ENCODE assay signal across 29 cellular contexts in the genomic region with DNA sequence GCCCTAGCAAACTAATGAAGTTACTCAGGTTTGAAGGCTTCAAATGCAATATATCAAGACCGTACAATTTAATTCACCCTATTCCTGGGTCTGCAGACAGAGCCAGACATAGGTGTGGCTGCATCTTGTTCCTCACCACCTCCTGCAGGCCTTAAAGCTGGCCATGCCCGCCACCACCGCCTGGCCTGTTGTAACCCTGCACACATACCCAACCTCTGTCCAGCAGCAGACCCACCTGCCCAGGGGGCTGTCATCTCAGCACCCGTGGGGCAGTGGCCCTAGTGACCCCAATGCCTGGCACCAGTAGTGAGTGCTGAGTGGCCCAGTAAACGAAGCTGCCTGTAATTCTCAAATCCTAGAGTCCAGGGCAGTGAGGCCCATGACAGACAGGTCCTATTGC. TPM values are rescaled to one million over a fixed set of nuclear protein-coding genes. Genes with fewer than 3 reads are reported as not detected.
"Had no signal": no experiment of that assay in that cellular context is flagged by ENCODE, and none has a peak within 500 bp of the region (broad histone marks: within the 10 kb centered on the region; RNA-seq: fewer than 3 reads in every experiment).

No MANE protein-coding gene starts in this region.

- H2AFZ ChIP-seq: neural progenitor cell, parathyroid adenoma had no signal

- H3K4me1 ChIP-seq: colonic mucosa, gastrocnemius medialis, neural progenitor cell, parathyroid adenoma, psoas muscle, thyroid gland had no signal

- H3K4me3 Mint-ChIP-seq: dendritic cell treated with granulocyte-macrophage colony-stimulating factor and Interleukin-4, amounts not matched to agents 40 ng/mL and 50 ng/mL, for 4 days; endodermal cell; mesothelial cell of epicardium; naive B cell; natural killer cell treated with Interleukin-12 subunit alpha and Interleukin-12 subunit beta and Interleukin-15 and Interleukin-18, amount 100 ng/mL, for 72 hours; neural progenitor cell; stimulated activated naive CD8-positive, alpha-beta T cell treated with anti-CD3 and anti-CD28 coated beads, Interleukin-15, amount 100 ng/mL, for 72 hours had no signal

- H3K27ac ChIP-seq: colonic mucosa, epithelial cell of prostate, gastrocnemius medialis, neural progenitor cell, parathyroid adenoma, psoas muscle, thyroid gland had no signal

- H3K4me3 ChIP-seq: colonic mucosa, gastrocnemius medialis, mucosa of descending colon, neural progenitor cell, psoas muscle, smooth muscle cell, thyroid gland had no signal

- H3K36me3 Mint-ChIP-seq: mesothelial cell of epicardium; naive B cell; natural killer cell treated with Interleukin-12 subunit alpha and Interleukin-12 subunit beta and Interleukin-15 and Interleukin-18, amount 100 ng/mL, for 72 hours; neural progenitor cell had no signal

- H3K4me2 ChIP-seq: neural progenitor cell, smooth muscle cell had no signal

- H3K27ac Mint-ChIP-seq: dendritic cell treated with granulocyte-macrophage colony-stimulating factor and Interleukin-4, amounts not matched to agents 40 ng/mL and 50 ng/mL, for 4 days; endodermal cell; mesothelial cell of epicardium; neural progenitor cell had no signal

- H3K9me3 Mint-ChIP-seq: dendritic cell treated with granulocyte-macrophage colony-stimulating factor and Interleukin-4, amounts not matched to agents 40 ng/mL and 50 ng/mL, for 4 days; mesothelial cell of epicardium; natural killer cell treated with Interleukin-12 subunit alpha and Interleukin-12 subunit beta and Interleukin-15 and Interleukin-18, amount 100 ng/mL, for 72 hours; stimulated activated naive CD8-positive, alpha-beta T cell treated with anti-CD3 and anti-CD28 coated beads, Interleukin-15, amount 100 ng/mL, for 72 hours had no signal

- H3K9ac ChIP-seq: neural progenitor cell, parathyroid adenoma had no signal

- H3K79me2 ChIP-seq: parathyroid adenoma had no signal

- H3K9me3 ChIP-seq: colonic mucosa, gastrocnemius medialis, mucosa of descending colon, psoas muscle, thyroid gland had no signal

- DNase-seq: colonic mucosa; effector CD8-positive, alpha-beta T cell; endodermal cell; foreskin fibroblast; gastrocnemius medialis; head of caudate nucleus; mesenchymal stem cell; mucosa of descending colon; naive B cell; psoas muscle; right cardiac atrium; stimulated activated CD4-positive, alpha-beta T cell treated with anti-CD3 and anti-CD28 coated beads, Interleukin-12 subunit alpha, Interleukin-12 subunit beta, amount 100 ng/mL, for 4 hours; stimulated activated CD4-positive, alpha-beta T cell treated with anti-CD3 and anti-CD28 coated beads, Interleukin-1b, Interleukin-23, amount 100 ng/mL, for 48 hours; stimulated activated CD4-positive, alpha-beta T cell treated with anti-CD3 and anti-CD28 coated beads, Interleukin-4, amount 100 ng/mL, for 1 hour; stimulated activated CD8-positive, alpha-beta memory T cell treated with anti-CD3 and anti-CD28 coated beads, Interleukin-4, amount 100 ng/mL, for 48 hours; stimulated activated naive CD4-positive, alpha-beta T cell; stimulated activated naive CD8-positive, alpha-beta T cell treated with anti-CD3 and anti-CD28 coated beads, Interleukin-15, amount 100 ng/mL, for 72 hours; thyroid gland; trophoblast cell had no signal

- H3K36me3 ChIP-seq: colonic mucosa, gastrocnemius medialis, neural progenitor cell, thyroid gland had no signal

- H3K27me3 ChIP-seq: colonic mucosa, gastrocnemius medialis, thyroid gland had no signal

- H3K27me3 Mint-ChIP-seq: natural killer cell treated with Interleukin-12 subunit alpha and Interleukin-12 subunit beta and Interleukin-15 and Interleukin-18, amount 100 ng/mL, for 72 hours; stimulated activated naive CD8-positive, alpha-beta T cell treated with anti-CD3 and anti-CD28 coated beads, Interleukin-15, amount 100 ng/mL, for 72 hours had no signal

- H3K4me1 Mint-ChIP-seq: mesothelial cell of epicardium had no signal

RNA-seq across cellular contexts. Expression of gene NSG1, which starts 56.1 kb away (rescaled TPM):
- total RNA-seq: glomerular endothelial cell, lung microvascular endothelial cell, osteoblast had no signal
